8 cellular contexts compared by ENCODE assay signal in the genomic region with DNA sequence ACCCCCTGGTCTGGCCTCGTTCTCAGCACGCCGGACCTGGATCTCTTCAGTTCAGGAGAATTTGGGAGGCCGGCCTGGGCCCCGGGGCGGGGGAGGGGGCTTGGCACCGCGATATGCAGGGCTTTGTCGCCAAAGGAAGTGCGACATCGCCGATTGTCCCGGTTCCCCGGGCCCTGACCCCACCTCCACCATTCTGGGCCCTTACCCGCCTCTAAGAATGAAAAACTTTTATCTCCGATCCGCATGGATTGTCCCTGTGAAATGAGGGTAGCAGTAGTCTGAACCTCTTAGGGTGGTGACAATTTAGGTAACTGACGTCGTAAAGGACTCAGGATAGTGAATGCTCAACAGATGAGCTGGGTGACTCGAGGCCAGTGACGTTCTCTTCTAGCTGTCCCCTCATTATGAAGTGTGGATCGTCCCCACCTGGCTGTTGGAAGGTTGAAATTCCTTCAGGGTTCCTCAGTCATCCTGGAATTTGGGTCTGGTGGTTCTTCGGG. TPM values are rescaled to one million over a fixed set of nuclear protein-coding genes. Genes with fewer than 3 reads are reported as not detected.
DNase-seq lines count a peak whose midpoint lies in the region; ATAC-seq and TF ChIP-seq lines count a peak whose summit lies in the region.

No MANE protein-coding gene starts in this region.

- H3K27ac ChIP-seq in GM23338 (ENCODE audit: low read depth): peak overlapping the region; percentile 91
- peak overlapping the region; percentile 79 for H3K27ac ChIP-seq in skeletal muscle tissue (ENCODE audit: low read depth, low read length)

- POLR2A ChIA-PET in T-cell (lab: Charles Lee): interaction anchor here (0.6 to 1.2 kb wide), 3 partner anchors 43 to 110 kb away, joined by 3 to 4 read pairs (median 3); partner anchors contain the start of genes BABAM1 (in 2 of the 2) and MVB12A (in 1 of the 2)

- no peaks in the 10 kb centered on the region for H3K9me3 ChIP-seq in skeletal muscle tissue (ENCODE audit: control insufficient read depth in 3 of 3, low read length in 3 of 3)

- peak overlapping the region; percentile 84 to 93 (median 90) for H3K9ac ChIP-seq in skeletal muscle tissue (ENCODE audit: low read depth in 1 of 3, low read length in 3 of 3)

- H3K27ac Mint-ChIP-seq in GM23338 (peak overlapping the region; percentile 97), T-cell (peak overlapping the region; percentile 91 to 94)

- no peak for TF ChIP-seq CTCF in GM23338 (conservative IDR thresholded peaks at IDR 0.05; ENCODE audit: low read depth in 2 of 2)
- no peak for TF ChIP-seq CTCF in foreskin fibroblast (IDR thresholded peaks at IDR 0.05; ENCODE audit: low read depth, low read length)

- H3K36me3 Mint-ChIP-seq in GM23338 (ENCODE audit: low read depth) (peaks cover 28% of the 10 kb centered on the region), T-cell (peaks cover 4% of the 10 kb centered on the region)

- ATAC-seq in GM23338: no peak
- ATAC-seq in T-cell (replicated peaks in 1 of 4): no peak
- no peak for ATAC-seq in HG02623 (IDR thresholded peaks at IDR 0.05; ENCODE audit: unreplicated experiment)
- ATAC-seq in GM18867 (IDR thresholded peaks at IDR 0.05; ENCODE audit: unreplicated experiment): no peak

- H3K79me2 ChIP-seq in GM23338 (replicated peaks; ENCODE audit: insufficient read depth): peaks cover 35% of the 10 kb centered on the region

- H3K4me3 Mint-ChIP-seq in GM23338: peak overlapping the region; percentile 96
- H3K4me3 Mint-ChIP-seq in T-cell: peak overlapping the region; percentile 93 to 98 (median 96)

- peaks cover 22% of the 10 kb centered on the region for H3K4me1 Mint-ChIP-seq in GM23338
- peaks cover 36 to 47% (median 45%) of the 10 kb centered on the region in 3 donors for H3K4me1 Mint-ChIP-seq in T-cell

- peak overlapping the region; percentile 99 for H3K4me2 ChIP-seq in GM23338

- H3K36me3 ChIP-seq in GM23338 (ENCODE audit: insufficient read depth) (peaks cover 4% of the 10 kb centered on the region; the same call in 1 of the 2 replicates), skeletal muscle tissue (ENCODE audit: control insufficient read depth in 3 of 3, insufficient read depth in 3 of 3, low read length in 3 of 3) (peaks cover 9 to 17% (median 10%) of the 10 kb centered on the region in 3 donors)

- H3K27me3 Mint-ChIP-seq in GM23338 (ENCODE audit: insufficient read depth, low read depth, poor library complexity) (peaks cover 23% of the 10 kb centered on the region), T-cell (no peaks in the 10 kb centered on the region)

- H3K9me3 Mint-ChIP-seq in GM23338: no peaks in the 10 kb centered on the region; the same call in 1 of the 3 replicates
- no peaks in the 10 kb centered on the region for H3K9me3 Mint-ChIP-seq in T-cell

- H3K4me1 ChIP-seq in GM23338 (ENCODE audit: insufficient read depth) (peaks cover 19% of the 10 kb centered on the region), skeletal muscle tissue (ENCODE audit: control insufficient read depth in 3 of 3, insufficient read depth in 3 of 3, low read length in 3 of 3) (peaks cover 27 to 52% (median 33%) of the 10 kb centered on the region in 3 donors)

- peaks cover 16% of the 10 kb centered on the region for H4K20me1 ChIP-seq in GM23338 (replicated peaks; ENCODE audit: insufficient read depth)

- H3K27me3 ChIP-seq in GM23338 (ENCODE audit: insufficient read depth) (no peaks in the 10 kb centered on the region), skeletal muscle tissue (ENCODE audit: control insufficient read depth in 3 of 3, insufficient read depth in 3 of 3, low read length in 3 of 3) (no peaks in the 10 kb centered on the region)

- peaks cover 26% of the 10 kb centered on the region for H3F3A ChIP-seq in GM23338 (replicated peaks; ENCODE audit: low read depth)

- peak overlapping the region; percentile 94 for H3K4me3 ChIP-seq in GM23338
- peak overlapping the region; percentile 67 to 95 for H3K4me3 ChIP-seq in foreskin fibroblast (ENCODE audit: low read depth in 1 of 2, low read length in 2 of 2)
- H3K4me3 ChIP-seq in skeletal muscle tissue (ENCODE audit: low read length in 3 of 3): peak overlapping the region; percentile 86 to 89 (median 88)

- H2AFZ ChIP-seq in GM23338: no peak overlapping the region; the same call in 1 of the 2 replicates

- CTCF ChIA-PET in T-cell (lab: Charles Lee): interaction anchor here in 1 of 2 donors (1.2 to 1.6 kb wide), 4 partner anchors 23 to 79 kb away, joined by 3 to 20 read pairs (median 5); partner anchors contain the start of gene BABAM1

- DNase-seq in GM23338 (ENCODE audit: low spot score): no peak
- peak in 5 of 34 experiments; percentile 14 to 33 (median 18) for DNase-seq in T-cell
- no peak for DNase-seq in foreskin fibroblast
- no peak for DNase-seq in NCI-H82 (lab: John Stamatoyannopoulos, UW)
- DNase-seq in pons (ENCODE audit: low spot score): no peak

- no peaks in the 10 kb centered on the region for H3K9me2 ChIP-seq in GM23338 (ENCODE audit: insufficient read depth)

TF ChIP-seq in GM23338, 12 proteins besides CTCF, POLR2A, EP300 and RAD21:
- TF ChIP-seq CREB1 (CRISPR knock-in tag; IDR thresholded peaks at IDR 0.05; ENCODE audit: low read depth) (peak; percentile 73), ZNF114 (CRISPR knock-in tag; IDR thresholded peaks at IDR 0.05) (no peak)

RNA-seq across cellular contexts. Expression of gene DDA1, which starts 0.6 kb away (rescaled TPM):
- total RNA-seq in GM23338 (2014; rRNA removed; shearing (Covaris generic)): 28.2 and 34.6 TPM in 2 replicates
- polyA plus RNA-seq in GM23338 (2016; fragmentation: Nextera tagmentation; extraction: Ambion mirVana): 107 and 112 TPM in 2 replicates
- total RNA-seq in T-cell (10 to 100 TPM; 37.3 to 51.7 (median 42.0) TPM), skeletal muscle tissue (5.7 TPM)

RNA-seq across cellular contexts. Expression of gene MRPL34, which starts 4.3 kb away (rescaled TPM):
- 59.9 and 70.6 TPM in 2 replicates for total RNA-seq in GM23338 (2014; rRNA removed; shearing (Covaris generic))
- polyA plus RNA-seq in GM23338 (2016; fragmentation: Nextera tagmentation; extraction: Ambion mirVana): 266 and 280 TPM in 2 replicates
- total RNA-seq in T-cell (10 to 100 TPM; 37.6 to 87.0 (median 69.3) TPM), skeletal muscle tissue (11.5 TPM)

RNA-seq across cellular contexts. Expression of gene ABHD8, which starts 6.8 kb away (rescaled TPM):
- 11.4 and 16.5 TPM in 2 replicates for total RNA-seq in GM23338 (2014; rRNA removed; shearing (Covaris generic))
- 5.0 and 5.5 TPM in 2 replicates for polyA plus RNA-seq in GM23338 (2016; fragmentation: Nextera tagmentation; extraction: Ambion mirVana)
- 10 to 100 TPM in 3 of 5 donors, 1 to 10 TPM in 2; 5.3 to 12.4 (median 11.3) TPM for total RNA-seq in T-cell
- 6.8 TPM for total RNA-seq in skeletal muscle tissue

RNA-seq across cellular contexts. Expression of gene ANO8, which starts 24.6 kb away (rescaled TPM):
- total RNA-seq in GM23338 (2014; rRNA removed; shearing (Covaris generic)): 14.4 and 24.9 TPM in 2 replicates
- polyA plus RNA-seq in GM23338 (2016; fragmentation: Nextera tagmentation; extraction: Ambion mirVana): 4.3 and 4.5 TPM in 2 replicates
- total RNA-seq in T-cell: 10 to 100 TPM; 18.3 to 27.4 (median 24.9) TPM
- total RNA-seq in skeletal muscle tissue: 1.6 TPM

RNA-seq across cellular contexts. Expression of gene GTPBP3, which starts 27.3 kb away (rescaled TPM):
- total RNA-seq in GM23338 (2014; rRNA removed; shearing (Covaris generic)): 67.8 and 78.6 TPM in 2 replicates
- 23.5 and 25.4 TPM in 2 replicates for polyA plus RNA-seq in GM23338 (2016; fragmentation: Nextera tagmentation; extraction: Ambion mirVana)
- total RNA-seq in T-cell: 10 to 100 TPM; 31.9 to 72.5 (median 65.7) TPM
- total RNA-seq in skeletal muscle tissue: 4.7 TPM
